Comparison of ENCODE assay signal across 8 cellular contexts in the genomic region with DNA sequence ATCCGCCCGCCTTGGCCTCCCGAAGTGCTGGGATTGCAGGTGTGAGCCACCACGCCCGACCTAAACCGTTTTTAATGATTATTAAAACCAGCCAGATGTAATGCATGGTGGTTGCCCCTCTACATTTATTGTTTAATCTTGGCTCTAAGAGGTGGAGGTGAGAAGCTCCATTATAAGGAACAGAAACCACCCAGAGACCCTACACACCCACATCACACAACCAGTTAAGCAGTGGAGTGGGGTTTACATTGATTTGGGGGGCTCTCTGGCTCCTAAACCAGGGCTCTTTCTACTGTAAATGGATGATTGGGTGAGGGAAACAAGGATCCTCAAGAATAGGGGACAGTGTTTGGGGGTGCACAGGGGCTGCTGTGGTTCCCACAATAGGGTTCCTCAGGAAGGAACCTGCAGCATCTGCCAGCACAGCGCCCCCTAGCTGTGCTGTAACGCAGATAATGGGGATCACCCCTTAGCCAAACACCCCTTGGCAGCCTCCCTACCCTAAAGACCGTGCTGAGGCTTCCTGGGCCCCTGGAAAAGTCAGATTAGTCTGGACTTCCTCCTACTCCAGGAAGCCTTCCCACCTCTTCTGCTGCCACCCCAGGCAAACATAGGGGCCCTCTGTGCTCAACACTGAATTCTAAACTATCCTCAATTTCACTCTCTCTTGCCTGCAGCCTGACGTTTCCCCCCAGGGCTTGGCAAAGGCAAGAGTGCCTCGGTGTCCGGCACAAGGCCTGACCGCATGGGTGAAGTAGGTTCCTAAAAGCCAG. TPM values are rescaled to one million over a fixed set of nuclear protein-coding genes. Genes with fewer than 3 reads are reported as not detected.
A peak's percentile ranks its signal among the peaks of the same experiment; 100 is the strongest.
DNase-seq lines count a peak whose midpoint lies in the region; ATAC-seq and TF ChIP-seq lines count a peak whose summit lies in the region.

No MANE protein-coding gene starts in this region.

- CTCF ChIA-PET in CD8-positive, alpha-beta memory T cell (lab: Charles Lee), result interaction anchor here (0.7 to 2.5 kb wide), 8 partner anchors 11 to 246 kb away, joined by 3 to 9 read pairs (median 4); a partner anchor contains a TSS

- no peak overlapping the region for H2BK120ac ChIP-seq in neuronal stem cell (ENCODE audit: low read depth, low read length)

- peak overlapping the region in 3 of 8 donors; percentile 39 to 57 (median 51) for H3K27ac Mint-ChIP-seq in CD8-positive, alpha-beta memory T cell

- peak overlapping the region; percentile 54 for H3K18ac ChIP-seq in neuronal stem cell (ENCODE audit: low read length)

- H3K27ac ChIP-seq in CD8-positive, alpha-beta memory T cell (ENCODE audit: low read depth, low read length), result no peak overlapping the region
- no peak overlapping the region for H3K27ac ChIP-seq in neuronal stem cell (replicated peaks; ENCODE audit: low read length)
- no peak overlapping the region for H3K27ac ChIP-seq in vagina

- no peaks in the 10 kb centered on the region for H3K9me3 ChIP-seq in CD8-positive, alpha-beta memory T cell (ENCODE audit: low read length)
- no peaks in the 10 kb centered on the region for H3K9me3 ChIP-seq in neuronal stem cell (replicated peaks in 1 of 2; ENCODE audit: control insufficient read depth in 2 of 2, insufficient read depth in 1 of 2, low read depth in 1 of 2, low read length in 2 of 2)
- no peaks in the 10 kb centered on the region for H3K9me3 ChIP-seq in vagina

- peaks cover 0 to 1% of the 10 kb centered on the region in 2 donors for H3K27me3 Mint-ChIP-seq in CD8-positive, alpha-beta memory T cell

- H3K4me1 ChIP-seq in CD8-positive, alpha-beta memory T cell (ENCODE audit: insufficient read depth, low read length), result peaks cover 6% of the 10 kb centered on the region
- H3K4me1 ChIP-seq in neuronal stem cell (ENCODE audit: control insufficient read depth in 2 of 2, insufficient read depth in 1 of 2, low read depth in 1 of 2, low read length in 2 of 2) (peaks cover 0 to 16% of the 10 kb centered on the region in 2 donors), vagina (peaks cover 54% of the 10 kb centered on the region)

- no peaks in the 10 kb centered on the region for H3K9me3 Mint-ChIP-seq in CD8-positive, alpha-beta memory T cell

- H3K36me3 ChIP-seq in CD8-positive, alpha-beta memory T cell (ENCODE audit: insufficient read depth, low read length), result no peaks in the 10 kb centered on the region
- H3K36me3 ChIP-seq in neuronal stem cell (replicated peaks in 1 of 2; ENCODE audit: control insufficient read depth in 2 of 2, insufficient read depth in 2 of 2, low read length in 2 of 2), result peaks cover 29 to 64% of the 10 kb centered on the region in 2 donors
- H3K36me3 ChIP-seq in vagina, result peaks cover 0 to 29% of the 10 kb centered on the region in 2 donors

- WGBS in neuronal stem cell (ENCODE audit: extremely low coverage in 2 of 2, insufficient read length in 2 of 2, insufficient replicate concordance in 1 of 2), 2 donors, result no CpG with 5 or more reads among the region's 13 CpGs

- H4K8ac ChIP-seq in neuronal stem cell (ENCODE audit: low read depth, low read length), result peak overlapping the region; percentile 72

- ATAC-seq in GM21619 (IDR thresholded peaks at IDR 0.05; ENCODE audit: unreplicated experiment) (no peak), GM21825 (IDR thresholded peaks at IDR 0.05; ENCODE audit: unreplicated experiment) (no peak)

- no peaks in the 10 kb centered on the region for H3K27me3 ChIP-seq in CD8-positive, alpha-beta memory T cell (ENCODE audit: insufficient read depth, low read length, poor library complexity, severe bottlenecking)
- H3K27me3 ChIP-seq in neuronal stem cell (ENCODE audit: control insufficient read depth in 3 of 3, insufficient read depth in 3 of 3, low read depth in 1 of 3, low read length in 3 of 3) (no peaks in the 10 kb centered on the region), vagina (no peaks in the 10 kb centered on the region)

- H2BK5ac ChIP-seq in neuronal stem cell (ENCODE audit: low read length), result peak overlapping the region; percentile 46

- TF ChIP-seq CTCF in epithelial cell of esophagus (IDR thresholded peaks at IDR 0.05; ENCODE audit: insufficient read depth, low read depth, low read length, missing control alignments) (peak; percentile 73), vagina (IDR thresholded peaks at IDR 0.05) (peak in 2 of 3 experiments; percentile 42 to 44)

- H3K14ac ChIP-seq in neuronal stem cell (ENCODE audit: low read length), result no peak overlapping the region

- no peak overlapping the region for H3K4me2 ChIP-seq in neuronal stem cell (ENCODE audit: insufficient read depth, low read length, poor library complexity, severe bottlenecking)

- peak overlapping the region; percentile 68 for H2AK5ac ChIP-seq in neuronal stem cell (ENCODE audit: low read depth, low read length)

- no peaks in the 10 kb centered on the region for H3K36me3 Mint-ChIP-seq in CD8-positive, alpha-beta memory T cell

- TF ChIP-seq POLR2A in vagina (IDR thresholded peaks at IDR 0.05), result no peak

- H3K23ac ChIP-seq in neuronal stem cell (ENCODE audit: low read depth, low read length, poor library complexity), result no peak overlapping the region

- no peak overlapping the region for H3K9ac ChIP-seq in neuronal stem cell (ENCODE audit: low read depth, low read length, poor library complexity)

- H3K4me3 Mint-ChIP-seq in CD8-positive, alpha-beta memory T cell, result peak overlapping the region in 6 of 7 donors; percentile 51 to 86 (median 76)

- H3K79me1 ChIP-seq in neuronal stem cell (ENCODE audit: low read depth, low read length), result peaks cover 28% of the 10 kb centered on the region

- no peak overlapping the region for H3K4ac ChIP-seq in neuronal stem cell (ENCODE audit: low read length)

- peak; percentile 28 to 69 (median 42) for DNase-seq in CD8-positive, alpha-beta memory T cell
- DNase-seq in LoVo (ENCODE audit: low spot score) (peak; percentile 33), epithelial cell of esophagus (ENCODE audit: low read depth) (peak; percentile 65), neuronal stem cell (ENCODE audit: low spot score) (peak; percentile 51), vagina (ENCODE audit: extremely low spot score in 2 of 2) (no peak)
- DNase-seq in activated CD8-positive, alpha-beta memory T cell treated with anti-CD3 and anti-CD28 coated beads for 1 hour (ENCODE audit: extremely low read depth in 1 of 2, low read depth in 1 of 2), result peak; percentile 10 to 39

- POLR2A ChIA-PET in CD8-positive, alpha-beta memory T cell (lab: Charles Lee), result interaction anchor here (0.7 kb wide), 1 partner anchor 44 kb away, joined by 3 read pairs; no protein-coding TSS in a partner anchor

- no peak overlapping the region for H2BK12ac ChIP-seq in neuronal stem cell (ENCODE audit: low read length)

- intact Hi-C loops in vagina (cut with DNase I), result no loop called here

- H4K91ac ChIP-seq in neuronal stem cell (ENCODE audit: low read depth, low read length, poor library complexity), result no peak overlapping the region

- peaks cover 13 to 18% (median 14%) of the 10 kb centered on the region in 3 donors for H3K4me1 Mint-ChIP-seq in CD8-positive, alpha-beta memory T cell

- H3K4me3 ChIP-seq in CD8-positive, alpha-beta memory T cell (ENCODE audit: low read length), result no peak overlapping the region
- H3K4me3 ChIP-seq in epithelial cell of esophagus (ENCODE audit: low read length), result no peak overlapping the region
- no peak overlapping the region for H3K4me3 ChIP-seq in neuronal stem cell (ENCODE audit: low read length in 2 of 2)
- no peak overlapping the region for H3K4me3 ChIP-seq in vagina

- H2AFZ ChIP-seq in neuronal stem cell (ENCODE audit: low read length), result no peak overlapping the region

- no peak overlapping the region for H2BK15ac ChIP-seq in neuronal stem cell (ENCODE audit: low read length)

RNA-seq across cellular contexts. Expression of a gene that starts 2.4 kb away (rescaled TPM):
- total RNA-seq in CD8-positive, alpha-beta memory T cell, result 10 to 100 TPM; 16.6 to 17.8 TPM
- polyA plus RNA-seq in CD8-positive, alpha-beta memory T cell, result 20.0 TPM
- polyA plus RNA-seq in neuronal stem cell (2013, experiment 1 of 2), result 164 TPM
- polyA plus RNA-seq in neuronal stem cell (2013, experiment 2 of 2), result 164 TPM
- total RNA-seq in vagina, result 126 TPM

RNA-seq across cellular contexts. Expression of a gene that starts 2.6 kb away (rescaled TPM):
- 1 to 10 TPM; 3.7 to 5.1 TPM for total RNA-seq in CD8-positive, alpha-beta memory T cell
- 0.75 TPM for polyA plus RNA-seq in CD8-positive, alpha-beta memory T cell
- 29.6 TPM for polyA plus RNA-seq in neuronal stem cell (2013, experiment 1 of 2)
- 29.3 TPM for polyA plus RNA-seq in neuronal stem cell (2013, experiment 2 of 2)
- total RNA-seq in vagina, result 50.8 TPM

RNA-seq across cellular contexts. Expression of a gene that starts 29.6 kb away (rescaled TPM):
- 10 to 100 TPM; 40.8 to 44.8 TPM for total RNA-seq in CD8-positive, alpha-beta memory T cell
- polyA plus RNA-seq in CD8-positive, alpha-beta memory T cell, result 12.9 TPM
- polyA plus RNA-seq in neuronal stem cell (2013, experiment 1 of 2), result 46.3 TPM
- polyA plus RNA-seq in neuronal stem cell (2013, experiment 2 of 2), result 47.4 TPM
- 27.5 TPM for total RNA-seq in vagina

Comparison
In these comparisons a context has a peak if more than half of its experiments do, and no peak if none do; other contexts are left out.
1. DNase-seq: peak in CD8-positive, alpha-beta memory T cell (5 of 5), LoVo (single experiment), activated CD8-positive, alpha-beta memory T cell treated with anti-CD3 and anti-CD28 coated beads for 1 hour (2 of 2), epithelial cell of esophagus (single experiment) and neuronal stem cell (single experiment); none in vagina (0 of 2).